In the genomic region with DNA sequence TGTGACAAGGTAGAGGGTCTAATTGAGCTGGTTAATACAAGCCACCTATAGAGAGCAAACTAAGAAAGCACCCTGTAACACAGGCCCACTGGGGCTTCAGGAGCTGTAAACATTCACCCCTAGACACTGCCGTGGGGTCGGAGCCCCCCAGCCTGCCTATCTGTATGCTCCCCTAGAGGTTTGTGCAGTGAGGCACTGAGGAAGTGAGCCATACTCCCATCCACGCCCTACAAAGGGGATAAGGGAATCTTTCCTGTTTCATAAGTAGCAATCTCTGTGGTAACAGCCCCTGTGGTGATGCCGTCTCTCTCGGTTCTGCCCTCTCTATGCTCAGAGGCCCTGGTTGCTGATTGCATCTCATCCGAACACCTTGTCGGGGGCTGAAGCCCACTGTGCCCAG, we compare ENCODE assay signal across 22 cellular contexts.
"Had no signal": no experiment of that assay in that cellular context is flagged by ENCODE, and none has a peak within 500 bp of the region (broad histone marks: within the 10 kb centered on the region; RNA-seq: fewer than 3 reads in every experiment).

No MANE protein-coding gene starts in this region.

- DNase-seq: colonic mucosa; cortex of kidney; effector CD8-positive, alpha-beta T cell; effector memory CD8-positive, alpha-beta T cell; endodermal cell; esophagus squamous epithelium; foreskin fibroblast; foreskin melanocyte; gastrocnemius medialis; glutamatergic neuron; head of caudate nucleus; heart right ventricle; hippocampal formation; left cardiac atrium; left lung; left ventricle myocardium superior; lower lobe of right lung; mesenchymal stem cell; mucosa of descending colon; naive B cell had no signal

- H3K27ac Mint-ChIP-seq: dendritic cell treated with granulocyte-macrophage colony-stimulating factor and Interleukin-4, amounts not matched to agents 40 ng/mL and 50 ng/mL, for 4 days; effector memory CD8-positive, alpha-beta T cell; endodermal cell; mesothelial cell of epicardium; naive B cell had no signal

- H3K27ac ChIP-seq: colonic mucosa, esophagus squamous epithelium, gastrocnemius medialis, heart right ventricle, left lung, lower lobe of right lung had no signal

- H3K4me1 ChIP-seq: colonic mucosa, gastrocnemius medialis, heart right ventricle, left lung, lower lobe of right lung had no signal

- H3K36me3 ChIP-seq: colonic mucosa, esophagus squamous epithelium, gastrocnemius medialis, heart right ventricle, left lung, lower lobe of right lung had no signal

- H3K4me3 ChIP-seq: colonic mucosa, esophagus squamous epithelium, gastrocnemius medialis, heart right ventricle, left lung, lower lobe of right lung, mucosa of descending colon had no signal

- H3K4me1 Mint-ChIP-seq: endodermal cell, mesothelial cell of epicardium, naive B cell had no signal

- H3K9me3 ChIP-seq: colonic mucosa, gastrocnemius medialis had no signal

- H3K4me3 Mint-ChIP-seq: dendritic cell treated with granulocyte-macrophage colony-stimulating factor and Interleukin-4, amounts not matched to agents 40 ng/mL and 50 ng/mL, for 4 days; effector memory CD8-positive, alpha-beta T cell; endodermal cell; mesothelial cell of epicardium; naive B cell had no signal

- H3K27me3 ChIP-seq: colonic mucosa, esophagus squamous epithelium, gastrocnemius medialis, heart right ventricle, left lung had no signal
